Comparison of ENCODE assay signal across 8 cellular contexts in genomic region chr17:79075861-79076406, GRCh38. TPM values are rescaled to one million over a fixed set of nuclear protein-coding genes. Genes with fewer than 3 reads are reported as not detected.
A peak's percentile ranks its signal among the peaks of the same experiment; 100 is the strongest.
DNase-seq lines count a peak whose midpoint lies in the region; ATAC-seq and TF ChIP-seq lines count a peak whose summit lies in the region.

No MANE protein-coding gene starts in this region.

- H3K36me3 ChIP-seq in lower lobe of right lung, result peaks cover 40% of the 10 kb centered on the region

- peaks cover 10% of the 10 kb centered on the region for H3K36me3 Mint-ChIP-seq in activated naive CD4-positive, alpha-beta T cell treated with anti-CD3 and anti-CD28 coated beads for 36 hours (ENCODE audit: low read depth)
- H3K36me3 Mint-ChIP-seq in activated naive CD8-positive, alpha-beta T cell treated with anti-CD3 and anti-CD28 coated beads, Interleukin-2, amount 50 U/mL, for 24 hours (ENCODE audit: low read depth), result peaks cover 4% of the 10 kb centered on the region
- H3K36me3 Mint-ChIP-seq in type B pancreatic cell, result peaks cover 10% of the 10 kb centered on the region

- H3K27ac ChIP-seq in lower lobe of right lung, result peak overlapping the region; percentile 87

- no peak for DNase-seq in activated naive CD4-positive, alpha-beta T cell treated with anti-CD3 and anti-CD28 coated beads for 36 hours
- no peak for DNase-seq in activated naive CD4-positive, alpha-beta T cell (lab: John Stamatoyannopoulos, UW)
- DNase-seq in activated naive CD8-positive, alpha-beta T cell treated with anti-CD3 and anti-CD28 coated beads, Interleukin-2, amount 50 U/mL, for 24 hours, result no peak
- DNase-seq in lower lobe of right lung (peak; percentile 9), type B pancreatic cell (ENCODE audit: extremely low spot score, unreplicated experiment) (no peak), COLO668 (lab: John Stamatoyannopoulos, UW; ENCODE audit: unreplicated experiment) (no peak), EL (no peak)

- H3K9me3 ChIP-seq in lower lobe of right lung, result no peaks in the 10 kb centered on the region

- intact Hi-C loops in activated naive CD4-positive, alpha-beta T cell treated with anti-CD3 and anti-CD28 coated beads for 36 hours (cut with micrococcal nuclease), result no loop called here
- intact Hi-C loops in lower lobe of right lung (cut with DNase I), result no loop called here

- peak overlapping the region; percentile 79 for H3K4me3 ChIP-seq in lower lobe of right lung

- H3K4me3 Mint-ChIP-seq in activated naive CD4-positive, alpha-beta T cell treated with anti-CD3 and anti-CD28 coated beads for 36 hours, result peak overlapping the region; percentile 88
- peak overlapping the region; percentile 87 for H3K4me3 Mint-ChIP-seq in activated naive CD8-positive, alpha-beta T cell treated with anti-CD3 and anti-CD28 coated beads, Interleukin-2, amount 50 U/mL, for 24 hours
- H3K4me3 Mint-ChIP-seq in type B pancreatic cell, result peak overlapping the region; percentile 89

- ATAC-seq in activated naive CD8-positive, alpha-beta T cell treated with anti-CD3 and anti-CD28 coated beads, Interleukin-2, amount 50 U/mL, for 24 hours, result no peak
- ATAC-seq in lower lobe of right lung (no peak), GM19035 (IDR thresholded peaks at IDR 0.05; ENCODE audit: unreplicated experiment) (no peak)

- no peaks in the 10 kb centered on the region for H3K27me3 ChIP-seq in lower lobe of right lung (ENCODE audit: low read depth)

- peaks cover 19% of the 10 kb centered on the region for H3K4me1 Mint-ChIP-seq in activated naive CD4-positive, alpha-beta T cell treated with anti-CD3 and anti-CD28 coated beads for 36 hours (ENCODE audit: low read depth)
- peaks cover 17% of the 10 kb centered on the region for H3K4me1 Mint-ChIP-seq in activated naive CD8-positive, alpha-beta T cell treated with anti-CD3 and anti-CD28 coated beads, Interleukin-2, amount 50 U/mL, for 24 hours
- H3K4me1 Mint-ChIP-seq in type B pancreatic cell (ENCODE audit: unreplicated experiment), result peaks cover 9% of the 10 kb centered on the region

- CTCF ChIA-PET in activated naive CD4-positive, alpha-beta T cell treated with anti-CD3 and anti-CD28 coated beads for 36 hours (lab: Charles Lee), result no interaction called here

- H3K27ac Mint-ChIP-seq in activated naive CD4-positive, alpha-beta T cell treated with anti-CD3 and anti-CD28 coated beads for 36 hours, result peak overlapping the region; percentile 76
- H3K27ac Mint-ChIP-seq in activated naive CD8-positive, alpha-beta T cell treated with anti-CD3 and anti-CD28 coated beads, Interleukin-2, amount 50 U/mL, for 24 hours, result peak overlapping the region; percentile 83
- peak overlapping the region; percentile 76 for H3K27ac Mint-ChIP-seq in type B pancreatic cell

- peaks cover 22% of the 10 kb centered on the region for H3K4me1 ChIP-seq in lower lobe of right lung

- TF ChIP-seq CTCF in lower lobe of right lung (IDR thresholded peaks at IDR 0.05) (no peak), type B pancreatic cell (conservative IDR thresholded peaks at IDR 0.05) (no peak)

- no peaks in the 10 kb centered on the region for H3K27me3 Mint-ChIP-seq in activated naive CD4-positive, alpha-beta T cell treated with anti-CD3 and anti-CD28 coated beads for 36 hours (ENCODE audit: low read depth)
- no peaks in the 10 kb centered on the region for H3K27me3 Mint-ChIP-seq in activated naive CD8-positive, alpha-beta T cell treated with anti-CD3 and anti-CD28 coated beads, Interleukin-2, amount 50 U/mL, for 24 hours
- H3K27me3 Mint-ChIP-seq in type B pancreatic cell, result peaks cover 8% of the 10 kb centered on the region

- H3K9me3 Mint-ChIP-seq in activated naive CD4-positive, alpha-beta T cell treated with anti-CD3 and anti-CD28 coated beads for 36 hours, result no peaks in the 10 kb centered on the region
- no peaks in the 10 kb centered on the region for H3K9me3 Mint-ChIP-seq in activated naive CD8-positive, alpha-beta T cell treated with anti-CD3 and anti-CD28 coated beads, Interleukin-2, amount 50 U/mL, for 24 hours
- H3K9me3 Mint-ChIP-seq in type B pancreatic cell, result no peaks in the 10 kb centered on the region

RNA-seq across cellular contexts. Expression of gene ENGASE, which starts 1.3 kb away (rescaled TPM):
- total RNA-seq in activated naive CD4-positive, alpha-beta T cell treated with anti-CD3 and anti-CD28 coated beads for 36 hours, result 10 to 100 TPM; 49.5 to 51.2 TPM
- total RNA-seq in lower lobe of right lung (56.4 TPM), type B pancreatic cell (ENCODE audit: low replicate concordance) (45.0 and 72.6 TPM in 2 replicates)

RNA-seq across cellular contexts. Expression of gene C1QTNF1, which starts 52.0 kb away (rescaled TPM):
- total RNA-seq in activated naive CD4-positive, alpha-beta T cell treated with anti-CD3 and anti-CD28 coated beads for 36 hours, result under 1 TPM; 0.14 to 0.32 TPM
- total RNA-seq in lower lobe of right lung (24.9 TPM), type B pancreatic cell (ENCODE audit: low replicate concordance) (8.7 and 9.4 TPM in 2 replicates)
